26 cellular contexts compared by ENCODE assay signal in the genomic region with DNA sequence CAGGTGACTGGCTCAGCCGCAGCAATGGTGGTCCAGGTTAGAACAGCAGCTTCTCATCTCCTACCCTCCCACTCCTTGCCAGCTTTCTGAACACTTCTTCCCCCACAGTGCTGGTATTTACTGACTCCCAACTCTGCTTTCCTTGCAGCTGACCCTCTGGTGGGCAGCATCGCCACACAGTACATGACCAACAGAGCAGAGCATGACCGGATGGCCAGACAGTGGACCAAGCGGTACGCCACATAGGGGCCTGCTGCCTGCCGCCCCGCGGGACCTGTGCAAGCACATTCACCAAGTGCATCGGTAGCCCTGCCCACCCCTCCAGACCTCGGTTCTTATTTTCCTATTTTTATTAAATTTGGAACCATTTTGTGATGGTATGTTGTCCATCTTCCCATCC.
"Had no signal": no experiment of that assay in that cellular context is flagged by ENCODE, and none has a peak within 500 bp of the region (broad histone marks: within the 10 kb centered on the region; RNA-seq: fewer than 3 reads in every experiment).

No MANE protein-coding gene starts in this region.

- DNase-seq: activated CD4-positive, alpha-beta T cell treated with anti-CD3 and anti-CD28 coated beads for 48 hours; activated CD4-positive, alpha-beta T cell treated with anti-CD3 and anti-CD28 coated beads, Interleukin-2, amount 50 U/mL, for 48 hours; activated CD8-positive, alpha-beta memory T cell treated with anti-CD3 and anti-CD28 coated beads for 24 hours; activated effector memory CD4-positive, alpha-beta T cell treated with Interleukin-2 at 50 U/mL for 16 hours; activated naive CD4-positive, alpha-beta T cell treated with Interleukin-2 at 50 U/mL for 16 hours; anterior cingulate cortex; body of pancreas; cerebellar nuclear complex; dorsolateral prefrontal cortex; effector memory CD4-positive, alpha-beta T cell; islet precursor cell; left ventricle myocardium superior; mucosa of descending colon; spleen; substantia nigra; T-helper 9 cell; uterus; WERI-Rb-1 had no signal

- H3K4me3 Mint-ChIP-seq: activated naive CD8-positive, alpha-beta T cell; stimulated activated naive CD8-positive, alpha-beta T cell treated with anti-CD3 and anti-CD28 coated beads, Interleukin-15, Interleukin-2, amounts not matched to agents 100 ng/mL and 50 ng/mL, for 24 hours; T-helper 1 cell treated with Interleukin-12 subunit alpha and Interleukin-12 subunit beta and Interleukin-4 antibody, amounts not matched to agents 30 μg/mL and 1 μg/mL, for 36 hours; type B pancreatic cell had no signal

- H3K4me3 ChIP-seq: body of pancreas, coronary artery, gastroesophageal sphincter, hepatocyte, mucosa of descending colon, spleen, uterus had no signal

- H3K9me3 ChIP-seq: body of pancreas, gastroesophageal sphincter, mucosa of descending colon, spleen, uterus had no signal

- H3K27me3 ChIP-seq: body of pancreas, dorsolateral prefrontal cortex, gastroesophageal sphincter, hepatocyte, spleen, uterus had no signal

- H3K27me3 Mint-ChIP-seq: activated naive CD8-positive, alpha-beta T cell; stimulated activated naive CD8-positive, alpha-beta T cell treated with anti-CD3 and anti-CD28 coated beads, Interleukin-15, Interleukin-2, amounts not matched to agents 100 ng/mL and 50 ng/mL, for 24 hours; type B pancreatic cell had no signal

- H3K27ac Mint-ChIP-seq: activated naive CD8-positive, alpha-beta T cell; stimulated activated naive CD8-positive, alpha-beta T cell treated with anti-CD3 and anti-CD28 coated beads, Interleukin-15, Interleukin-2, amounts not matched to agents 100 ng/mL and 50 ng/mL, for 24 hours; T-helper 1 cell treated with Interleukin-12 subunit alpha and Interleukin-12 subunit beta and Interleukin-4 antibody, amounts not matched to agents 30 μg/mL and 1 μg/mL, for 36 hours; type B pancreatic cell had no signal

- H3K36me3 Mint-ChIP-seq: type B pancreatic cell had no signal

- H3K9me3 Mint-ChIP-seq: stimulated activated naive CD8-positive, alpha-beta T cell treated with anti-CD3 and anti-CD28 coated beads, Interleukin-15, Interleukin-2, amounts not matched to agents 100 ng/mL and 50 ng/mL, for 24 hours; T-helper 1 cell treated with Interleukin-12 subunit alpha and Interleukin-12 subunit beta and Interleukin-4 antibody, amounts not matched to agents 30 μg/mL and 1 μg/mL, for 36 hours; type B pancreatic cell had no signal

- H3K4me1 ChIP-seq: body of pancreas, gastroesophageal sphincter, uterus had no signal

- ATAC-seq: activated CD4-positive, CD25-positive, alpha-beta regulatory T cell treated with anti-CD3 and anti-CD28 coated beads, Interleukin-2, amount 50 U/mL, for 24 hours; body of pancreas; gastroesophageal sphincter; left ventricle myocardium superior; mucosa of descending colon had no signal

- H3K27ac ChIP-seq: body of pancreas, coronary artery, gastroesophageal sphincter, hepatocyte, spleen, uterus, WERI-Rb-1 had no signal

- H3K36me3 ChIP-seq: gastroesophageal sphincter, WERI-Rb-1 had no signal
